ENCODE assay signal across 8 cellular contexts in the genomic region with DNA sequence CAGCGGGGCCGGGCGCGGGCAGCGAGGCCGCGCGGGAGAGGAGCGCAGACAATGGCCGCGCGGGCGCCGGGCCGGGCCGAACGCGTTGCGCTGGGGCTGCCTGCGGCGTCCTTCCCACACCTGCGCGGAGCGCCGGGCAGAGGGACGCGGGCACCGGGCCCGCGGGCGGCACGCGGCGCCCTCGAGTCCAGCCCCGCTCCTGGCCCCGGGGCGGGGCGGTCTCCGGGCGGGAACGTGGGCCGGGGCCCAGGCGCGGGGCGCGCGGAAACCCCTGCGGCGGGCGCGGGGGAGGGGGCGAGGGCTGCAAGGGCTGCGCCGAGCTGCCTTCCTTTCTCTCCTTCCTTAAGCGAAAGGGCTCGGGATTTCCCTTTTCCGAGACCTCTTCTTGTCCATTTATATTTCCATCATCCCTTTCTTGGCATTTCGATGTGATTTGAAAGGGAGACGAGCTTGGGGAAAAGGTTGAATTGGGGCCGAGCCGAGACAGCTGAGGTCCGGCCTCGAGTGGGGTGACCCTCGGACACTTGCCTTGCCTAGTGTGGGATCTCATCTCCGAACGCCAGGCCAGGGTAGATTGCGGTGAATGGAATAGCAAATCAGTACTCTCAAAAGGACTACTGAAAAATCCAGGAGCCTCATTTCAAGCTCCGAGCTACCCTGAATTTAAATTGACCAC. TPM values are rescaled to one million over a fixed set of nuclear protein-coding genes. Genes with fewer than 3 reads are reported as not detected.
DNase-seq lines count a peak whose midpoint lies in the region; ATAC-seq and TF ChIP-seq lines count a peak whose summit lies in the region.

No MANE protein-coding gene starts in this region.

- H3K9me3 Mint-ChIP-seq in HFFc6, result no peaks in the 10 kb centered on the region

- peak overlapping the region; percentile 86 for H3K4me3 Mint-ChIP-seq in HFFc6

- no peak overlapping the region for H3K27ac ChIP-seq in right cardiac atrium (ENCODE audit: low read length)
- peak overlapping the region; percentile 77 to 86 (median 80) for H3K27ac ChIP-seq in sigmoid colon

- peak; percentile 12 for DNase-seq in activated gamma-delta T cell (lab: John Stamatoyannopoulos, UW)
- DNase-seq in activated gamma-delta T cell treated with Interleukin-2 at 50 U/mL for 16 hours, result no peak
- no peak for DNase-seq in HFFc6
- DNase-seq in NCI-H1092 (lab: John Stamatoyannopoulos, UW), result peak; percentile 2
- DNase-seq in activated naive CD4-positive, alpha-beta T cell treated with anti-CD3 and anti-CD28 coated beads, Interleukin-2, amount 50 U/mL, for 16 hours, result peak; percentile 16
- peak in 2 of 3 donors; percentile 62 to 67 for DNase-seq in right cardiac atrium
- no peak for DNase-seq in sigmoid colon
- DNase-seq in T1000 (lab: John Stamatoyannopoulos, UW), result no peak

- 1% methylated on average over 69 of the region's 69 CpGs for WGBS in right cardiac atrium
- 1 to 2% methylated on average over 69 of the region's 69 CpGs for WGBS in sigmoid colon, 2 donors

- H3K36me3 Mint-ChIP-seq in HFFc6 (ENCODE audit: low read depth), result no peaks in the 10 kb centered on the region

- peak; percentile 41 to 59 for ATAC-seq in right cardiac atrium

- H3K4me1 Mint-ChIP-seq in HFFc6 (ENCODE audit: low read depth), result 0 out of 2 replicates have a peak, but pooled peaks cover 5% of the 10 kb centered on the region

- no peak for TF ChIP-seq POLR2A in sigmoid colon (IDR thresholded peaks at IDR 0.05)

- H3K27ac Mint-ChIP-seq in HFFc6, result no peak overlapping the region

- no peak for TF ChIP-seq EP300 in sigmoid colon (IDR thresholded peaks at IDR 0.05)

- intact Hi-C loops in right cardiac atrium (cut with DNase I), result no loop called here
- intact Hi-C loops in sigmoid colon (cut with DNase I), result loop anchor here (2.0 to 5.0 kb wide), 2 partner anchors 37 to 150 kb away; a partner anchor contains a TSS

- H3K9me3 ChIP-seq in right cardiac atrium (ENCODE audit: control insufficient read depth, low read length) (no peaks in the 10 kb centered on the region), sigmoid colon (no peaks in the 10 kb centered on the region)

- TF ChIP-seq CTCF in HFFc6 (IDR thresholded peaks at IDR 0.05) (no peak), sigmoid colon (IDR thresholded peaks at IDR 0.05) (no peak)

- peak overlapping the region; percentile 88 for H3K4me3 ChIP-seq in right cardiac atrium (ENCODE audit: low read length)
- peak overlapping the region; percentile 48 to 75 (median 72) for H3K4me3 ChIP-seq in sigmoid colon

- no peaks in the 10 kb centered on the region for H3K36me3 ChIP-seq in sigmoid colon

- H3K4me1 ChIP-seq in right cardiac atrium (ENCODE audit: control insufficient read depth, insufficient read depth, low read length) (no peaks in the 10 kb centered on the region), sigmoid colon (peaks cover 0 to 47% (median 33%) of the 10 kb centered on the region in 4 donors)

- no peaks in the 10 kb centered on the region for H3K27me3 ChIP-seq in right cardiac atrium (ENCODE audit: control insufficient read depth, insufficient read depth)
- no peaks in the 10 kb centered on the region for H3K27me3 ChIP-seq in sigmoid colon

- H3K27me3 Mint-ChIP-seq in HFFc6 (ENCODE audit: insufficient read depth), result peaks cover 7% of the 10 kb centered on the region

RNA-seq across cellular contexts. Expression of a gene that starts 0.7 kb away (rescaled TPM):
- 1 to 10 TPM in 4 of 6 experiments, under 1 TPM in 2; 0.79 to 2.5 (median 1.3) TPM for total RNA-seq in HFFc6 (2021; fragmentation: NEBNext Ultra II Directional; extraction: Animal tissue kit (Norgen Biotek cat#: 25700))
- 10 to 100 TPM; 22.5 to 29.5 (median 25.7) TPM for total RNA-seq in right cardiac atrium
- 16.7 TPM for polyA plus RNA-seq in right cardiac atrium
- total RNA-seq in sigmoid colon, result 10 to 100 TPM; 59.5 to 66.0 (median 64.4) TPM
- 1 to 10 TPM; 4.1 to 4.8 (median 4.6) TPM for polyA plus RNA-seq in sigmoid colon

RNA-seq across cellular contexts. Expression of a gene that starts 40.0 kb away (rescaled TPM):
- 1 to 10 TPM; 1.6 to 2.6 (median 2.0) TPM for total RNA-seq in HFFc6 (2021; fragmentation: NEBNext Ultra II Directional; extraction: Animal tissue kit (Norgen Biotek cat#: 25700))
- total RNA-seq in right cardiac atrium (1 to 10 TPM; 4.1 to 5.9 (median 4.4) TPM), sigmoid colon (10 to 100 TPM in 2 of 4 donors, 1 to 10 TPM in 2; 5.8 to 19.9 (median 14.3) TPM)
- polyA plus RNA-seq in right cardiac atrium (3.5 TPM), sigmoid colon (10 to 100 TPM in 1 of 3 donors, 1 to 10 TPM in 2; 3.8 to 15.3 (median 6.6) TPM)

RNA-seq across cellular contexts. Expression of a gene that starts 40.1 kb away (rescaled TPM):
- under 1 TPM in 4 of 6 experiments, not detected in 2; 0.10 to 0.19 (median 0.13) TPM for total RNA-seq in HFFc6 (2021; fragmentation: NEBNext Ultra II Directional; extraction: Animal tissue kit (Norgen Biotek cat#: 25700))
- total RNA-seq in right cardiac atrium (not detected), sigmoid colon (not detected)
- polyA plus RNA-seq in right cardiac atrium (0.14 TPM), sigmoid colon (under 1 TPM in 1 of 3 donors, not detected in 2; 0.04 TPM)

Comparison
In these comparisons a context has a peak if more than half of its experiments do, and no peak if none do; other contexts are left out.
1. DNase-seq: peak in activated gamma-delta T cell (single experiment), NCI-H1092 (single experiment), activated naive CD4-positive, alpha-beta T cell treated with anti-CD3 and anti-CD28 coated beads, Interleukin-2, amount 50 U/mL, for 16 hours (single experiment) and right cardiac atrium (2 of 3); none in activated gamma-delta T cell treated with Interleukin-2 at 50 U/mL for 16 hours (single experiment), HFFc6 (single experiment), sigmoid colon (single experiment) and T1000 (single experiment).
2. RNA of a gene that starts 0.7 kb away (total RNA-seq): 59.5 to 66.0 TPM in sigmoid colon and 22.5 to 29.5 TPM in right cardiac atrium; 0.79 to 2.5 TPM in HFFc6; every median in the first group is over 4 times any median in the second.